Comparison of ENCODE assay signal across 8 cellular contexts in genomic region chr22:37018815-37019308, GRCh38. TPM values are rescaled to one million over a fixed set of nuclear protein-coding genes. Genes with fewer than 3 reads are reported as not detected.
DNase-seq lines count a peak whose midpoint lies in the region; ATAC-seq and TF ChIP-seq lines count a peak whose summit lies in the region.

No MANE protein-coding gene starts in this region.

- DNase-seq in CD14-positive monocyte (ENCODE audit: low spot score) = no peak
- DNase-seq in NCI-H226 = peak; percentile 46
- peak; percentile 30 for DNase-seq in choroid plexus epithelial cell (ENCODE audit: low read depth)
- DNase-seq in stimulated activated naive CD8-positive, alpha-beta T cell treated with anti-CD3 and anti-CD28 coated beads, Interleukin-15, amount 100 ng/mL, for 72 hours = no peak
- DNase-seq in NCI-H1436 (lab: John Stamatoyannopoulos, UW) = no peak
- no peak for DNase-seq in effector CD4-positive, alpha-beta T cell

- no peaks in the 10 kb centered on the region for H3K27me3 ChIP-seq in layer of hippocampus (ENCODE audit: control insufficient read depth, insufficient read depth, low read length)

- peak overlapping the region in 2 of 7 donors; percentile 19 to 60 for H3K27ac Mint-ChIP-seq in CD14-positive monocyte
- no peak overlapping the region for H3K27ac Mint-ChIP-seq in stimulated activated naive CD8-positive, alpha-beta T cell treated with anti-CD3 and anti-CD28 coated beads, Interleukin-15, amount 100 ng/mL, for 72 hours

- peak overlapping the region; percentile 82 to 93 for H3K4me3 Mint-ChIP-seq in CD14-positive monocyte
- peak overlapping the region; percentile 75 to 81 for H3K4me3 Mint-ChIP-seq in stimulated activated naive CD8-positive, alpha-beta T cell treated with anti-CD3 and anti-CD28 coated beads, Interleukin-15, amount 100 ng/mL, for 72 hours

- TF ChIP-seq CTCF in CD14-positive monocyte (IDR thresholded peaks at IDR 0.05) (no peak), choroid plexus epithelial cell (conservative IDR thresholded peaks at IDR 0.05; ENCODE audit: low read depth, low read length) (no peak)

- intact Hi-C loops in CD14-positive monocyte (cut with micrococcal nuclease) = no loop called here

- no peaks in the 10 kb centered on the region for H3K9me3 Mint-ChIP-seq in CD14-positive monocyte
- no peaks in the 10 kb centered on the region for H3K9me3 Mint-ChIP-seq in stimulated activated naive CD8-positive, alpha-beta T cell treated with anti-CD3 and anti-CD28 coated beads, Interleukin-15, amount 100 ng/mL, for 72 hours

- H3K36me3 Mint-ChIP-seq in CD14-positive monocyte = peaks cover 9 to 18% of the 10 kb centered on the region in 2 donors

- ATAC-seq in GM21619 (IDR thresholded peaks at IDR 0.05; ENCODE audit: unreplicated experiment) = peak; percentile 21
- ATAC-seq in stimulated activated naive CD8-positive, alpha-beta T cell treated with anti-CD3 and anti-CD28 coated beads, Interleukin-15, amount 100 ng/mL, for 72 hours = peak; percentile 32

- peaks cover 41% of the 10 kb centered on the region for H3K4me1 Mint-ChIP-seq in CD14-positive monocyte
- H3K4me1 Mint-ChIP-seq in stimulated activated naive CD8-positive, alpha-beta T cell treated with anti-CD3 and anti-CD28 coated beads, Interleukin-15, amount 100 ng/mL, for 72 hours = peaks cover 15% of the 10 kb centered on the region

- peak overlapping the region; percentile 85 for H3K4me3 ChIP-seq in choroid plexus epithelial cell (ENCODE audit: low read depth, low read length)

- peaks cover 0 to 3% (median 1%) of the 10 kb centered on the region in 3 donors for H3K27me3 Mint-ChIP-seq in CD14-positive monocyte (ENCODE audit: low read depth in 3 of 3)
- peaks cover 55% of the 10 kb centered on the region for H3K27me3 Mint-ChIP-seq in stimulated activated naive CD8-positive, alpha-beta T cell treated with anti-CD3 and anti-CD28 coated beads, Interleukin-15, amount 100 ng/mL, for 72 hours

- H3K27ac ChIP-seq in layer of hippocampus (ENCODE audit: low read depth, low read length) = peak overlapping the region; percentile 94

RNA-seq across cellular contexts. Expression of gene TST, which starts 0.4 kb away (rescaled TPM):
- polyA plus RNA-seq in CD14-positive monocyte = 10 to 100 TPM; 34.5 to 41.7 TPM

RNA-seq across cellular contexts. Expression of gene MPST, which starts 0.7 kb away (rescaled TPM):
- 10 to 100 TPM; 51.2 to 53.7 TPM for polyA plus RNA-seq in CD14-positive monocyte

RNA-seq across cellular contexts. Expression of gene KCTD17, which starts 32.7 kb away (rescaled TPM):
- polyA plus RNA-seq in CD14-positive monocyte = 1 to 10 TPM; 8.4 to 9.0 TPM

Comparison
In these comparisons a context has a peak if more than half of its experiments do, and no peak if none do; other contexts are left out.
1. DNase-seq: peak in NCI-H226 (single experiment) and choroid plexus epithelial cell (single experiment); none in CD14-positive monocyte (single experiment), stimulated activated naive CD8-positive, alpha-beta T cell treated with anti-CD3 and anti-CD28 coated beads, Interleukin-15, amount 100 ng/mL, for 72 hours (0 of 2), NCI-H1436 (single experiment) and effector CD4-positive, alpha-beta T cell (single experiment).